In the genomic region with DNA sequence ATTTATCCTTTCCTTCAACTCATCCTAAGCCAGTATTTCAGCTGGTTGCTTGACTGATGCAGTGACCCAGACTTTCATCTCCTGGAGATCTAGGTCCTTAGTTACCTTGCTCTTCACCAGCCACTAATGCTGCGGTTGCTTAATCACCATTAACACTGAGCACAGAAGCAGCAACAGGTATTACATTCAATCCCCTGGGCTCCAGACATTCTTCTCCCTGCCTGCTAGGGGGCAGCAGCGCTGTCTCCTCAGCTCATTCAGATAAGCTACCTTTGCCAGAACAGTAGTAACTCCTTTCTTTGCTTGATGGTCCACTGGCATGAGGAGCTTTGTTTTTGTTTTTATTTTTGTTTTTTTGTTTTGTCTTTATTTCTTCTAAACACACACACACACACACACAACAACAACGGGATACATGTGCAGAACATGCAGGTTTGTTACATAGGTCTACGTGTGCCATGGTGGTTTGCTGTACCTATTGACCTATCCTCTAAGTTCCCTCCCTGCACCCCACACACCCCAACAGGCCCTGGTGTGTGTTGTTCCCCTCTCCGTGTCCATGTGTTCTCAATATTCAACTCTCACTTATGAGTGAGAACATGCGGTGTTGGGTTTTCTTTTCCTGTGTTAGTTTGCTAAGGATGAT, we compare ENCODE assay signal across 8 cellular contexts.
A peak's percentile ranks its signal among the peaks of the same experiment; 100 is the strongest.
DNase-seq lines count a peak whose midpoint lies in the region; ATAC-seq and TF ChIP-seq lines count a peak whose summit lies in the region.

No MANE protein-coding gene starts in this region.

- H3K4me3 ChIP-seq in epithelial cell of proximal tubule (ENCODE audit: low read depth, low read length) (no peak overlapping the region), upper lobe of left lung (no peak overlapping the region)

- DNase-seq in A172 (ENCODE audit: low spot score): peak; percentile 59
- peak; percentile 84 for DNase-seq in NCI-H82 (lab: John Stamatoyannopoulos, UW)
- DNase-seq in epithelial cell of proximal tubule (ENCODE audit: low read depth): no peak
- DNase-seq in upper lobe of left lung: peak in 1 of 2 donors; percentile 22
- no peak for DNase-seq in superior temporal gyrus (ENCODE audit: extremely low spot score)

- no peaks in the 10 kb centered on the region for H3K9me3 ChIP-seq in upper lobe of left lung

- 75 to 77% methylated on average over 6 of the region's 6 CpGs for WGBS in upper lobe of left lung, 2 donors

- TF ChIP-seq CTCF in epithelial cell of proximal tubule (conservative IDR thresholded peaks at IDR 0.05; ENCODE audit: low read depth, low read length) (peak; percentile 64), upper lobe of left lung (IDR thresholded peaks at IDR 0.05) (peak in 4 of 6 experiments; percentile 13 to 38 (median 14))

- H3K27ac ChIP-seq in upper lobe of left lung: no peak overlapping the region

- no peak for TF ChIP-seq EP300 in upper lobe of left lung (IDR thresholded peaks at IDR 0.05)

- no peaks in the 10 kb centered on the region for H3K36me3 ChIP-seq in upper lobe of left lung

- no peak for TF ChIP-seq POLR2A in upper lobe of left lung (IDR thresholded peaks at IDR 0.05)

- ATAC-seq in GM18502 (IDR thresholded peaks at IDR 0.05; ENCODE audit: poor library complexity, unreplicated experiment) (peak; percentile 61), upper lobe of left lung (ENCODE audit: low FRiP score in 2 of 2) (peak in 1 of 2 donors; percentile 39), HG03439 (IDR thresholded peaks at IDR 0.05; ENCODE audit: unreplicated experiment) (no peak), HG03045 (IDR thresholded peaks at IDR 0.05; ENCODE audit: unreplicated experiment) (no peak)

- no peaks in the 10 kb centered on the region for H3K4me1 ChIP-seq in upper lobe of left lung

- no peaks in the 10 kb centered on the region for H3K27me3 ChIP-seq in upper lobe of left lung

Comparison
In these comparisons a context has a peak if more than half of its experiments do, and no peak if none do; other contexts are left out.
1. DNase-seq: peak in A172 (single experiment) and NCI-H82 (single experiment); none in epithelial cell of proximal tubule (single experiment) and superior temporal gyrus (single experiment).